ENCODE assay signal across 10 cellular contexts in genomic region chr2:46954951-46955571, GRCh38. TPM values are rescaled to one million over a fixed set of nuclear protein-coding genes. Genes with fewer than 3 reads are reported as not detected.
DNase-seq lines count a peak whose midpoint lies in the region; ATAC-seq, FAIRE-seq and TF ChIP-seq lines count a peak whose summit lies in the region.
"Had no signal": no experiment of that assay in that cellular context is flagged by ENCODE, and none has a peak within 500 bp of the region (broad histone marks: within the 10 kb centered on the region; RNA-seq: fewer than 3 reads in every experiment).

No MANE protein-coding gene starts in this region.

- H3K4me3 ChIP-seq in HFF-Myc (replicated peaks; ENCODE audit: low read depth, low read length), result no peak overlapping the region
- no peak overlapping the region for H3K4me3 ChIP-seq in kidney (ENCODE audit: low read length in 2 of 2)
- H3K4me3 ChIP-seq in stomach smooth muscle (ENCODE audit: low read length in 2 of 2), result peak overlapping the region; percentile 15 to 24

- H3K9me3 ChIP-seq in kidney (ENCODE audit: control insufficient read depth in 1 of 2, low read length in 2 of 2), result no peaks in the 10 kb centered on the region
- H3K9me3 ChIP-seq in stomach smooth muscle (ENCODE audit: control insufficient read depth in 2 of 2, low read length in 2 of 2), result no peaks in the 10 kb centered on the region

- H3K9ac ChIP-seq in kidney (ENCODE audit: low read length in 2 of 2), result peak overlapping the region in 1 of 2 donors; percentile 5
- H3K9ac ChIP-seq in stomach smooth muscle (ENCODE audit: low read length in 2 of 2), result no peak overlapping the region
- H3K9ac ChIP-seq: KMS-11 had no signal

- FAIRE-seq in kidney (lab: Jason Lieb, UNC), result no peak
- FAIRE-seq: frontal cortex had no signal

- peaks cover 13% of the 10 kb centered on the region in 2 donors for H3K4me1 ChIP-seq in kidney (ENCODE audit: control insufficient read depth in 1 of 2, insufficient read depth in 1 of 2, low read depth in 1 of 2, low read length in 2 of 2)
- peaks cover 18% of the 10 kb centered on the region for H3K4me1 ChIP-seq in stomach smooth muscle (ENCODE audit: control insufficient read depth, insufficient read depth, low read length)

- H3K36me3 ChIP-seq in kidney (ENCODE audit: control insufficient read depth in 1 of 2, insufficient read depth in 2 of 2, low read length in 2 of 2), result peaks cover 13 to 22% of the 10 kb centered on the region in 2 donors
- peaks cover 36 to 49% of the 10 kb centered on the region in 2 donors for H3K36me3 ChIP-seq in stomach smooth muscle (ENCODE audit: control insufficient read depth in 2 of 2, insufficient read depth in 2 of 2, low read length in 2 of 2)

- no peak for ATAC-seq in GM21717 (IDR thresholded peaks at IDR 0.05; ENCODE audit: unreplicated experiment)

- TF ChIP-seq CTCF in HFF-Myc (IDR thresholded peaks at IDR 0.05; ENCODE audit: low read depth, low read length, missing control alignments) (no peak), kidney (IDR thresholded peaks at IDR 0.05; ENCODE audit: borderline replicate concordance, extremely low read depth, insufficient read depth) (no peak)

- intact Hi-C loops in kidney (cut with DNase I), result no loop called here

- H3K27me3 ChIP-seq in stomach smooth muscle (ENCODE audit: control insufficient read depth in 1 of 2, insufficient read depth in 2 of 2, low read length in 2 of 2), result no peaks in the 10 kb centered on the region

- DNase-seq in HFF-Myc (ENCODE audit: extremely low read depth, low read depth) (peak; percentile 71), amniotic epithelial cell (ENCODE audit: low read depth) (peak; percentile 82), kidney (peak; percentile 93), mesenteric fat pad (ENCODE audit: low spot score) (no peak), OCI-M1 (lab: John Stamatoyannopoulos, UW) (no peak), cerebellum (ENCODE audit: low spot score) (no peak)

- H3K27ac ChIP-seq in kidney (ENCODE audit: low read depth in 2 of 2, low read length in 2 of 2), result peak overlapping the region in 1 of 2 donors; percentile 43
- peak overlapping the region; percentile 55 for H3K27ac ChIP-seq in stomach smooth muscle (ENCODE audit: low read length)
- H3K27ac ChIP-seq: KMS-11 had no signal

RNA-seq across cellular contexts. Expression of gene TTC7A, which starts 14.0 kb away (rescaled TPM):
- total RNA-seq in kidney, result 45.7 TPM
- polyA plus RNA-seq in kidney (ENCODE audit: insufficient read depth, low read depth, low replicate concordance), result 8.8 TPM
- total RNA-seq in mesenteric fat pad, result 35.5 TPM
- total RNA-seq in cerebellum, result 11.2 TPM

RNA-seq across cellular contexts. Expression of gene MCFD2, which starts 39.5 kb away (rescaled TPM):
- 86.6 TPM for total RNA-seq in kidney
- 42.2 TPM for polyA plus RNA-seq in kidney (ENCODE audit: insufficient read depth, low read depth, low replicate concordance)
- total RNA-seq in mesenteric fat pad, result 104 TPM
- 41.7 TPM for total RNA-seq in cerebellum

Comparison
In these comparisons a context has a peak if more than half of its experiments do, and no peak if none do; other contexts are left out.
1. DNase-seq: peak in HFF-Myc (single experiment), amniotic epithelial cell (single experiment) and kidney (single experiment); none in mesenteric fat pad (single experiment), OCI-M1 (single experiment) and cerebellum (single experiment).
2. H3K4me3 ChIP-seq: peak in stomach smooth muscle (2 of 2); none in HFF-Myc (single experiment) and kidney (0 of 2).